Comparison of ENCODE assay signal across 10 cellular contexts in the genomic region with DNA sequence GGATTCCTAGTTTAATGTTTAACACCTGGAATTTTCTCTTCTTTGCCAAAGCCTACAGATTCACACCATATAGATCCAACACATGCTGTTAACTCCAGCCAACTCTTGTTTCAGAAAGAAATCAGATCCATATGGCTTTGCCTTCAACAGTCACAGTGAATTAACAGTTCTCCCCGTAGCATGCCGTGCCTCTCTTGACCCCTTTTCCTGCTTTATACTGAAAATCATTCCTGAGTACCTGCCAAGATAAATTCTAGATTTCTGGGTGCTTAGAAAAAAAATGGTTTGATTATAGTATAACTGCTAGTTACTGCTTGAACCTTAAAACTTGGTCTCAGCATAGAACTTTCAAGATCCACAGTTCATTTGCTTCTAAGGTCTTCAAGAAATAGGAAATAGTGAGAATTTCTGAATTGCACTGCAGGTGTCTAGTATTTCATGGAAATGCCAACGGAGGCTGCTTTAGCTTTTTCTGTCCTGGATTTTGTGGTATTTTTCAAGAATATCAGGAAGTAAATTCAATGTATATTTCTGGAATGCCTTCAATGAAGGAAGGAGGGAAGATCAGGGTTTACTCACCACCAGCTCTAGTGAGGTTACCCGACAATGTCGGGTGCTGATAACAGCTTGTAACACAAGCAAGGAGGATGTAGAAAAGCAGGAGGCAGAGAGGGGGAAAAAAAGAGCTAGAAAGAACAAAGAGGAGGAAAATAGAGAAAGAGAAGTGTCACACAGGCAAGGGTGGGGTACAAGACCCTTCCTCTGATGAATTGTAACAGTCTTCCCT. TPM values are rescaled to one million over a fixed set of nuclear protein-coding genes. Genes with fewer than 3 reads are reported as not detected.
DNase-seq lines count a peak whose midpoint lies in the region; ATAC-seq and TF ChIP-seq lines count a peak whose summit lies in the region.
"Had no signal": no experiment of that assay in that cellular context is flagged by ENCODE, and none has a peak within 500 bp of the region (broad histone marks: within the 10 kb centered on the region; RNA-seq: fewer than 3 reads in every experiment).

No MANE protein-coding gene starts in this region.

- no peak overlapping the region for H3K9ac ChIP-seq in PC-3 (ENCODE audit: low read length)

- TF ChIP-seq CTCF in PC-3 (conservative IDR thresholded peaks at IDR 0.05; ENCODE audit: low read depth, low read length), result no peak
- no peak for TF ChIP-seq CTCF in esophagus squamous epithelium (IDR thresholded peaks at IDR 0.05)
- no peak for TF ChIP-seq CTCF in osteoblast (IDR thresholded peaks at IDR 0.05; ENCODE audit: extremely low read depth, low read depth, low read length)
- no peak for TF ChIP-seq CTCF in GM13977 (IDR thresholded peaks at IDR 0.05; ENCODE audit: extremely low read depth, insufficient read depth, missing control alignments)

- peaks cover 9% of the 10 kb centered on the region for H3K4me1 ChIP-seq in CD8-positive, alpha-beta memory T cell (ENCODE audit: insufficient read depth, low read length)
- no peaks in the 10 kb centered on the region for H3K4me1 ChIP-seq in PC-3 (ENCODE audit: insufficient read depth, low read length)
- peaks cover 11 to 52% (median 12%) of the 10 kb centered on the region in 3 donors for H3K4me1 ChIP-seq in esophagus squamous epithelium
- peaks cover 29% of the 10 kb centered on the region for H3K4me1 ChIP-seq in osteoblast (ENCODE audit: insufficient read depth, low read length)

- peaks cover 2 to 7% of the 10 kb centered on the region in 2 donors for H3K27me3 Mint-ChIP-seq in CD8-positive, alpha-beta memory T cell

- ATAC-seq in PC-3 (no peak), GM18498 (IDR thresholded peaks at IDR 0.05; ENCODE audit: unreplicated experiment) (no peak)
- ATAC-seq: GM12878 had no signal

- H3K27ac Mint-ChIP-seq in CD8-positive, alpha-beta memory T cell, result peak overlapping the region in 2 of 8 donors; percentile 29 to 56

- no peaks in the 10 kb centered on the region for H3K9me2 ChIP-seq in PC-3 (replicated peaks; ENCODE audit: low read length)

- intact Hi-C loops in PC-3 (cut with micrococcal nuclease), result no loop called here
- intact Hi-C loops in esophagus squamous epithelium (cut with DNase I), result no loop called here

- no peaks in the 10 kb centered on the region for H3K9me3 Mint-ChIP-seq in CD8-positive, alpha-beta memory T cell

- POLR2A ChIA-PET in CD8-positive, alpha-beta memory T cell (lab: Charles Lee), result no interaction called here
- POLR2A ChIA-PET in PC-3 (lab: Charles Lee; ENCODE audit: unreplicated experiment), result no interaction called here

- H4K20me1 ChIP-seq in PC-3 (ENCODE audit: low read length), result no peaks in the 10 kb centered on the region
- no peaks in the 10 kb centered on the region for H4K20me1 ChIP-seq in osteoblast (ENCODE audit: insufficient read depth, low read length)

- H3K4me2 ChIP-seq in PC-3 (ENCODE audit: low read length), result peak overlapping the region; percentile 73
- H3K4me2 ChIP-seq in osteoblast (ENCODE audit: insufficient read depth, low read length), result peak overlapping the region; percentile 84

- H3K4me3 ChIP-seq in CD8-positive, alpha-beta memory T cell (ENCODE audit: low read length), result no peak overlapping the region
- H3K4me3 ChIP-seq in PC-3 (ENCODE audit: low read length) (peak overlapping the region; percentile 56), esophagus squamous epithelium (peak overlapping the region; percentile 15 to 60 (median 30)), osteoblast (ENCODE audit: insufficient read depth, low read length) (peak overlapping the region; percentile 67)
- H3K4me3 ChIP-seq: GM12878 had no signal

- CTCF ChIA-PET in CD8-positive, alpha-beta memory T cell (lab: Charles Lee), result no interaction called here
- CTCF ChIA-PET in PC-3 (lab: Charles Lee), result interaction anchor here (0.6 kb wide), 1 partner anchor 15 kb away, joined by 3 read pairs; no protein-coding TSS in a partner anchor

- no peak overlapping the region for H3K27ac ChIP-seq in CD8-positive, alpha-beta memory T cell (ENCODE audit: low read depth, low read length)
- no peak overlapping the region for H3K27ac ChIP-seq in PC-3 (ENCODE audit: low read length)
- peak overlapping the region; percentile 30 to 62 (median 38) for H3K27ac ChIP-seq in esophagus squamous epithelium
- peak overlapping the region; percentile 34 for H3K27ac ChIP-seq in osteoblast (ENCODE audit: low read depth, low read length)
- H3K27ac ChIP-seq: VCaP had no signal

- H3K4me3 Mint-ChIP-seq in CD8-positive, alpha-beta memory T cell, result peak overlapping the region; percentile 25 to 72 (median 52)

- H3K27me3 ChIP-seq in CD8-positive, alpha-beta memory T cell (ENCODE audit: insufficient read depth, low read length, poor library complexity, severe bottlenecking), result no peaks in the 10 kb centered on the region
- H3K27me3 ChIP-seq in PC-3 (ENCODE audit: low read length) (no peaks in the 10 kb centered on the region), esophagus squamous epithelium (no peaks in the 10 kb centered on the region), osteoblast (ENCODE audit: insufficient read depth, low read length) (no peaks in the 10 kb centered on the region)

- H3K9me3 ChIP-seq in CD8-positive, alpha-beta memory T cell (ENCODE audit: low read length), result no peaks in the 10 kb centered on the region
- no peaks in the 10 kb centered on the region for H3K9me3 ChIP-seq in PC-3 (ENCODE audit: low read length)
- no peaks in the 10 kb centered on the region for H3K9me3 ChIP-seq in esophagus squamous epithelium
- H3K9me3 ChIP-seq in osteoblast (ENCODE audit: low read depth, low read length), result no peaks in the 10 kb centered on the region

- no TSS peak for BruUV-seq in PC-3 (replicated peaks; lab: Mats Ljungman, UMichigan)

- WGBS in esophagus squamous epithelium, 2 donors, result 10 to 23% methylated on average over 5 of the region's 5 CpGs

- H3K36me3 Mint-ChIP-seq in CD8-positive, alpha-beta memory T cell, result no peaks in the 10 kb centered on the region

- in situ Hi-C loops in GM13977 (cut with MboI; ENCODE audit: low pct_unique_long_range_greater_than_20kb, low sequenced_read_pairs, unreplicated experiment), result no loop called here

- H3K79me2 ChIP-seq in PC-3 (ENCODE audit: low read length), result no peaks in the 10 kb centered on the region
- peaks cover 37% of the 10 kb centered on the region for H3K79me2 ChIP-seq in osteoblast (ENCODE audit: insufficient read depth, low read length)

- H3F3A ChIP-seq in PC-3 (ENCODE audit: low read length, unreplicated experiment), result no peaks in the 10 kb centered on the region

- no peaks in the 10 kb centered on the region for H3K36me3 ChIP-seq in CD8-positive, alpha-beta memory T cell (ENCODE audit: insufficient read depth, low read length)
- H3K36me3 ChIP-seq in PC-3 (ENCODE audit: low read depth, low read length) (no peaks in the 10 kb centered on the region), esophagus squamous epithelium (peaks cover 0 to 10% (median 0%) of the 10 kb centered on the region in 3 donors), osteoblast (ENCODE audit: insufficient read depth, low read length) (no peaks in the 10 kb centered on the region)

- H2AFZ ChIP-seq in PC-3 (ENCODE audit: low read length) (peak overlapping the region; percentile 47), osteoblast (ENCODE audit: low read length) (peak overlapping the region; percentile 84)

- no peak for DNase-seq in CD8-positive, alpha-beta memory T cell
- DNase-seq in PC-3 (no peak), esophagus squamous epithelium (lab: John Stamatoyannopoulos, UW) (no peak), osteoblast (ENCODE audit: insufficient read length, low spot score, missing footprints) (no peak), GM13977 (ENCODE audit: low spot score) (no peak), mucosa of gallbladder (ENCODE audit: low spot score) (no peak), Ammon's horn (ENCODE audit: low spot score) (no peak)

- TF ChIP-seq POLR2A in esophagus squamous epithelium (IDR thresholded peaks at IDR 0.05), result no peak

- H3K4me1 Mint-ChIP-seq in CD8-positive, alpha-beta memory T cell, result peaks cover 10 to 17% (median 14%) of the 10 kb centered on the region in 3 donors

RNA-seq across cellular contexts. Expression of a gene that starts 6.6 kb away (rescaled TPM):
- total RNA-seq in CD8-positive, alpha-beta memory T cell, result 1 to 10 TPM; 1.6 to 2.0 TPM
- polyA plus RNA-seq in CD8-positive, alpha-beta memory T cell, result 2.1 TPM
- total RNA-seq in PC-3 (2014; rRNA removed), result 0.91 and 1.3 TPM in 2 replicates
- 10 to 100 TPM in 3 of 4 donors, 1 to 10 TPM in 1; 5.5 to 42.7 (median 20.1) TPM for total RNA-seq in esophagus squamous epithelium
- total RNA-seq in osteoblast, result 24.8 and 26.4 TPM in 2 replicates
- total RNA-seq in mucosa of gallbladder, result 25.1 TPM

Comparison
In these comparisons a context has a peak if more than half of its experiments do, and no peak if none do; other contexts are left out.
1. H3K27ac ChIP-seq: peak in esophagus squamous epithelium (4 of 4) and osteoblast (single experiment); none in CD8-positive, alpha-beta memory T cell (single experiment) and PC-3 (single experiment).